Comparison of ENCODE assay signal across 36 cellular contexts in the genomic region with DNA sequence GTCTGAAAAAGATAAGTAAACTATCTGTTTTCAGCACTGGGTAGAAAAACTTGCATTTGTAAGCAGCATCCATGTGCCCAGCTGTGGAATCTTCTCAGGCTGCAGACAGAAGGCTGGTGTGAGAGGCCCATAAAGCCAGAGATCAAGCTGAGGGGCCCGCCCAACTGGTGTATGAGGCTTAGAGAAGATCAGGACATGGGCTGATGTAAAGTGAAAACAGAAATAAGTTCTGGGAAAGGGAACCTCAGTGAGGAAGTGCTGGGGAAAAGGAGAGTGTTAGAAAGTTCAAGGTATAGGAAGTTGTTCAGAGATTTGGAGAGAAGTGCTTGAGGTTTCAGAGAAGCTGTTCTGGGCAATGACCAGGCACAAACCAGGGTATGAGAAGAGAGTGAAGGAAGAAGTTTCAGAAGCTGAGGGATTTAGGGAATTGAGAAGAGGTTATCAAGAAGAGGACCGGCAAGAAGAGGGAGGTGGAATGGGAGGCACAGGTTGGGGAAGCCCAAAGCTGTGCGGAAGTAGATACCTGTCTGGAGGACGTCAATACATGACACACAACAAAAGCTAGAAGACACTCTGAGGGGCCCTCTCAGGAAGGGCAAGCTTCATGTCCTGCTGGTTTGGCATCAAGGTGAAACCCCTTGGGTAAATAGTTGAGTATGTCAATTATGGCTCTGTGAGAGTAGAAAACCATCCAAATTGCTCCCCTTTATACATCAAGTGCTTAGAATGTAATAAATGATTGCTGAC. TPM values are rescaled to one million over a fixed set of nuclear protein-coding genes. Genes with fewer than 3 reads are reported as not detected.
DNase-seq lines count a peak whose midpoint lies in the region; ATAC-seq, FAIRE-seq and TF ChIP-seq lines count a peak whose summit lies in the region.
"Had no signal": no experiment of that assay in that cellular context is flagged by ENCODE, and none has a peak within 500 bp of the region (broad histone marks: within the 10 kb centered on the region; RNA-seq: fewer than 3 reads in every experiment).

No MANE protein-coding gene starts in this region.

- H3K4me3 Mint-ChIP-seq in endothelial cell (ENCODE audit: unreplicated experiment), result no peak overlapping the region
- H3K4me3 Mint-ChIP-seq: central memory CD8-positive, alpha-beta T cell; nephron had no signal

- H3K4me2 ChIP-seq in K562 (ENCODE audit: insufficient read depth, low read length), result no peak overlapping the region

- H3K4me3 ChIP-seq in K562 (no peak overlapping the region), transverse colon (no peak overlapping the region)
- H3K4me3 ChIP-seq: gastroesophageal sphincter, HAP-1, Peyer's patch, SJSA1 had no signal

- no peaks in the 10 kb centered on the region for H3K9me3 Mint-ChIP-seq in endothelial cell (ENCODE audit: unreplicated experiment)
- H3K9me3 Mint-ChIP-seq: central memory CD8-positive, alpha-beta T cell; nephron had no signal

- FAIRE-seq in K562 (lab: Jason Lieb, UNC), result no peak
- FAIRE-seq: endometrium, small intestine had no signal

- no peaks in the 10 kb centered on the region for H3K36me3 Mint-ChIP-seq in endothelial cell (ENCODE audit: low read depth, unreplicated experiment)

- no peaks in the 10 kb centered on the region for H3K79me2 ChIP-seq in K562 (ENCODE audit: control insufficient read depth, insufficient read depth, low read length)

- peaks cover 1% of the 10 kb centered on the region for H3K27me3 Mint-ChIP-seq in endothelial cell (ENCODE audit: unreplicated experiment)

- TF ChIP-seq CTCF in K562 (IDR thresholded peaks at IDR 0.05 in 2 of 3, conservative IDR thresholded peaks at IDR 0.05 in 1 of 3; ENCODE audit: insufficient read depth in 2 of 3, low read depth in 1 of 3, low read length in 3 of 3) (no peak), endothelial cell (IDR thresholded peaks at IDR 0.05; ENCODE audit: unreplicated experiment) (no peak), transverse colon (IDR thresholded peaks at IDR 0.05) (no peak)

- no peak overlapping the region for H3K9ac ChIP-seq in K562 (ENCODE audit: insufficient read depth in 1 of 2, low read depth in 2 of 2, low read length in 2 of 2)

- no peak for TF ChIP-seq POLR2A in K562 (conservative IDR thresholded peaks at IDR 0.05)
- no peak for TF ChIP-seq POLR2A in transverse colon (IDR thresholded peaks at IDR 0.05)

- H3K36me3 ChIP-seq in K562 (ENCODE audit: control insufficient read depth, insufficient read depth, low read length) (no peaks in the 10 kb centered on the region), transverse colon (no peaks in the 10 kb centered on the region)
- H3K36me3 ChIP-seq: gastroesophageal sphincter, HAP-1, Peyer's patch, SJSA1 had no signal

- no peaks in the 10 kb centered on the region for H4K20me1 ChIP-seq in K562 (replicated peaks; ENCODE audit: control insufficient read depth, insufficient read depth, low read length)

- no peak for TF ChIP-seq RAD21 in K562 (CRISPR knock-in tag; conservative IDR thresholded peaks at IDR 0.05 in 1 of 2, IDR thresholded peaks at IDR 0.05 in 1 of 2)

- in situ Hi-C loops in K562 (cut with MboI) (no loop called here), transverse colon (cut with MboI; ENCODE audit: low pct_ligation_motif_present in 1 of 4, low pct_unique_long_range_greater_than_20kb in 1 of 4, low sequenced_read_pairs in 3 of 4) (no loop called here)

- CTCF ChIA-PET in K562 (lab: Yijun Ruan, JAX; ENCODE audit: low intra/inter-chr PET ratio), result no interaction called here

- no peaks in the 10 kb centered on the region for H3K4me1 ChIP-seq in K562 (replicated peaks in 1 of 2; ENCODE audit: control insufficient read depth in 2 of 2, insufficient read depth in 2 of 2, low read length in 2 of 2)
- no peaks in the 10 kb centered on the region for H3K4me1 ChIP-seq in transverse colon
- H3K4me1 ChIP-seq: gastroesophageal sphincter, HAP-1, SJSA1 had no signal

- DNase-seq in Ammon's horn (ENCODE audit: low spot score), result peak; percentile 52
- peak; percentile 56 for DNase-seq in MV-4-11 (lab: John Stamatoyannopoulos, UW)
- DNase-seq in K562 (ENCODE audit: extremely low read depth in 1 of 4, low spot score in 3 of 4), result no peak
- peak; percentile 70 for DNase-seq in medulla oblongata (ENCODE audit: extremely low spot score)
- no peak for DNase-seq in T-helper 2 cell
- DNase-seq in endothelial cell (ENCODE audit: low spot score), result no peak
- DNase-seq in transverse colon, result no peak
- DNase-seq: activated CD4-positive, alpha-beta T cell treated with anti-CD3 and anti-CD28 coated beads for 48 hours; activated CD8-positive, alpha-beta memory T cell treated with anti-CD3 and anti-CD28 coated beads for 24 hours; activated gamma-delta T cell treated with Interleukin-2 at 50 U/mL for 16 hours; activated T-cell treated with anti-CD3 and anti-CD28 coated beads, Interleukin-2, amount 50 U/mL, for 1 hour; dermis blood vessel endothelial cell; KG1; left colon; MM.1S; NCI-H1436; NCI-H2107; NCI-H446; Peyer's patch; small intestine; stimulated activated CD4-positive, alpha-beta T cell treated with anti-CD3 and anti-CD28 coated beads, Interleukin-1b, Interleukin-23, amount 100 ng/mL, for 48 hours; T-helper 1 cell; trophoblast cell had no signal

- BruUV-seq in K562 (replicated peaks; lab: Mats Ljungman, UMichigan), result no TSS peak

- peaks cover 5% of the 10 kb centered on the region for H3K4me1 Mint-ChIP-seq in endothelial cell (ENCODE audit: unreplicated experiment)
- H3K4me1 Mint-ChIP-seq: nephron had no signal

- no peak for TF ChIP-seq EP300 in K562 (IDR thresholded peaks at IDR 0.05; ENCODE audit: low read length)
- no peak for TF ChIP-seq EP300 in transverse colon (IDR thresholded peaks at IDR 0.05; ENCODE audit: low read depth)

- H3K9me1 ChIP-seq in K562 (ENCODE audit: control insufficient read depth, insufficient read depth, low read length), result no peaks in the 10 kb centered on the region

- H3K27me3 ChIP-seq in K562 (ENCODE audit: control insufficient read depth in 2 of 2, insufficient read depth in 2 of 2, low read length in 2 of 2) (no peaks in the 10 kb centered on the region), transverse colon (no peaks in the 10 kb centered on the region)
- H3K27me3 ChIP-seq: gastroesophageal sphincter, Peyer's patch had no signal

- no peak overlapping the region for H2AFZ ChIP-seq in K562 (ENCODE audit: low read depth, low read length)

- H3K27ac Mint-ChIP-seq in endothelial cell (ENCODE audit: unreplicated experiment), result no peak overlapping the region
- H3K27ac Mint-ChIP-seq: nephron had no signal

- H3K9me3 ChIP-seq in K562 (replicated peaks; ENCODE audit: control insufficient read depth, insufficient read depth, low read depth, low read length) (no peaks in the 10 kb centered on the region), transverse colon (no peaks in the 10 kb centered on the region)
- H3K9me3 ChIP-seq: gastroesophageal sphincter, HAP-1, Peyer's patch, SJSA1 had no signal

- intact Hi-C loops in K562 (cut with micrococcal nuclease) (no loop called here), transverse colon (cut with DNase I; ENCODE audit: low total_unique reads) (no loop called here)

- 0% methylated on average over 4 of the region's 4 CpGs for WGBS in K562 (ENCODE audit: insufficient coverage, low coverage, missing lambda C conversion rate)
- WGBS in transverse colon (ENCODE audit: low coverage in 1 of 2), 2 donors, result 70% methylated on average over 4 of the region's 4 CpGs

- ATAC-seq in K562 (no peak), GM21786 (IDR thresholded peaks at IDR 0.05; ENCODE audit: unreplicated experiment) (no peak)
- ATAC-seq: gastroesophageal sphincter, left colon had no signal

- POLR2A ChIA-PET in K562 (lab: Yijun Ruan, JAX), result interaction anchor here (1.2 kb wide), 1 partner anchor 8 kb away, joined by 5 read pairs; no protein-coding TSS in a partner anchor

- H3K27ac ChIP-seq in K562 (ENCODE audit: extremely low read depth, low read depth, low read length) (no peak overlapping the region), transverse colon (no peak overlapping the region)
- H3K27ac ChIP-seq: gastroesophageal sphincter, Peyer's patch, SJSA1 had no signal

RNA-seq across cellular contexts. Expression of gene CD5L, which starts 2.6 kb away (rescaled TPM):
- total RNA-seq in K562 (2011; cell fraction: chromatin; rRNA removed; ENCODE audit: low replicate concordance), result not detected in 2 replicates
- not detected in 2 replicates for total RNA-seq in K562 (2011; cell fraction: nucleolus; rRNA removed)
- not detected in 2 replicates for total RNA-seq in K562 (2011; cell fraction: nucleoplasm; rRNA removed)
- total RNA-seq in K562 (2014; rRNA removed), result not detected in 2 replicates
- total RNA-seq in K562 (2014; rRNA removed; fragmentation: Illumina TruSeq; extraction: Trizol), result not detected in 2 replicates
- not detected in 2 replicates for total RNA-seq in K562 (2015; rRNA removed; fragmentation: Illumina TruSeq; extraction: Trizol)
- not detected in 2 replicates for total RNA-seq in K562 (2021)
- polyA plus RNA-seq in K562 (2011; rRNA removed), result not detected in 2 replicates
- not detected in 2 replicates for polyA plus RNA-seq in K562 (2011; cell fraction: cytosol; rRNA removed)
- not detected in 2 replicates for polyA plus RNA-seq in K562 (2011; cell fraction: nucleus; rRNA removed)
- 0.07 TPM in 1 of 2 replicates, not detected in the other for polyA plus RNA-seq in K562 (2012)
- polyA plus RNA-seq in K562 (2014; fragmentation: Illumina TruSeq; extraction: Trizol), result not detected in 2 replicates
- not detected for polyA plus RNA-seq in K562 (2014; fragmentation: Nextera tagmentation; extraction: Ambion mirVana)
- polyA plus RNA-seq in K562 (2014; rRNA removed), result not detected in 2 replicates
- polyA minus RNA-seq in K562 (2011; rRNA and poly(A)+ RNA removed), result not detected in 2 replicates
- not detected in 2 replicates for polyA minus RNA-seq in K562 (2011; cell fraction: cytosol; rRNA and poly(A)+ RNA removed)
- polyA minus RNA-seq in K562 (2011; cell fraction: nucleus; rRNA and poly(A)+ RNA removed), result not detected in 2 replicates
- not detected for total RNA-seq in endothelial cell (ENCODE audit: unreplicated experiment)
- total RNA-seq in transverse colon, result not detected
- total RNA-seq: dermis blood vessel endothelial cell, G401, HT1080, mononuclear cell, osteoblast, Peyer's patch, renal cortical epithelial cell, SJSA1 had no signal
- polyA plus RNA-seq: BJ had no signal

RNA-seq across cellular contexts. Expression of gene FCRL1, which starts 24.3 kb away (rescaled TPM):
- total RNA-seq in K562 (2011; cell fraction: chromatin; rRNA removed; ENCODE audit: low replicate concordance), result not detected in 2 replicates
- not detected in 2 replicates for total RNA-seq in K562 (2011; cell fraction: nucleolus; rRNA removed)
- not detected in 2 replicates for total RNA-seq in K562 (2011; cell fraction: nucleoplasm; rRNA removed)
- total RNA-seq in K562 (2014; rRNA removed) (not detected in 2 replicates), K562 (2014; rRNA removed; fragmentation: Illumina TruSeq; extraction: Trizol) (not detected in 2 replicates), K562 (2015; rRNA removed; fragmentation: Illumina TruSeq; extraction: Trizol) (not detected in 2 replicates), K562 (2021) (not detected in 2 replicates), endothelial cell (ENCODE audit: unreplicated experiment) (not detected), transverse colon (10 to 100 TPM in 1 of 4 donors, 1 to 10 TPM in 1, not detected in 2; 6.4 to 12.9 TPM)
- polyA plus RNA-seq in K562 (2011; rRNA removed) (not detected in 2 replicates), K562 (2014; fragmentation: Illumina TruSeq; extraction: Trizol) (not detected in 2 replicates), K562 (2014; fragmentation: Nextera tagmentation; extraction: Ambion mirVana) (not detected), K562 (2014; rRNA removed) (not detected in 2 replicates)
- polyA plus RNA-seq in K562 (2011; cell fraction: cytosol; rRNA removed), result not detected in 2 replicates
- polyA plus RNA-seq in K562 (2011; cell fraction: nucleus; rRNA removed), result not detected in 2 replicates
- polyA plus RNA-seq in K562 (2012), result not detected in 2 replicates
- not detected in 2 replicates for polyA minus RNA-seq in K562 (2011; rRNA and poly(A)+ RNA removed)
- polyA minus RNA-seq in K562 (2011; cell fraction: cytosol; rRNA and poly(A)+ RNA removed), result not detected in 2 replicates
- not detected in 2 replicates for polyA minus RNA-seq in K562 (2011; cell fraction: nucleus; rRNA and poly(A)+ RNA removed)
- total RNA-seq: dermis blood vessel endothelial cell, G401, HT1080, osteoblast, renal cortical epithelial cell, SJSA1 had no signal
- polyA plus RNA-seq: BJ had no signal

Comparison
In these comparisons a context has a peak if more than half of its experiments do, and no peak if none do; other contexts are left out.
1. DNase-seq: peak in Ammon's horn (single experiment), MV-4-11 (single experiment) and medulla oblongata (single experiment); none in K562 (0 of 4), T-helper 2 cell (0 of 5), endothelial cell (single experiment) and transverse colon (single experiment).